In the genomic region with DNA sequence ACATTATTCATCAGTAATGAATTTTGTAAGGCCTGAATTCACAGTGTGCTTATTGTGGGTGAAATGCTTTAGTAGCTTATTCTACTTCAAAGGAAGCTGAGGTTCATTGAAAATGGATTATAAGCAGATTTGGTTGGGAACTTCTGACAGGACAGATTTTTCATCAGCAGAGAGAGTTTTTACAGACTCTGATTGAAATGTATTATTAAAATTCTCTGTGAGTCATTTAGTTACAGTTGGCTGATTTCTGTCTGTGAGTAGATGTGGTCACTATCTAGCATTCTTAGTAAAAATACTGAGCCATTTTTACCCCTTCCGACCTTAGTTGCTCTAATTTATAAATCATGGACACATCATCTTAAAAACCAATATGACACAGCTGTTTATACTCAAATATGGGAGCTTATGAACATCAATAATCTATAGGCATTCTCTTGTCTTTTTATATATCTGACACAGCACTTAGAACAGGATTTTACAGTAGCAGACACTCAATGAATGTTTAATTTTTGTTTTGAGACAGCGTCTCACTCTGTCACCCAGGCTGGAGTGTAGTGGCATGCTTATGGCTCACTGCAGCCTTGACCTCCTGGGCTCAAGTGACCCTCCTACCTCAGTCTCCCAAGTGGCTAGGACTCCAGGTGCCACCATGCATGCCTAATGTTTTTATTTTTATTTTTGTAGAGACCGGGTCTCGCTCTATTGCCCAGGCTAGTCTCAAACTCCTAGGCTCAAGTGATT, we compare ENCODE assay signal across 21 cellular contexts.
DNase-seq lines count a peak whose midpoint lies in the region; ATAC-seq and TF ChIP-seq lines count a peak whose summit lies in the region.
"Had no signal": no experiment of that assay in that cellular context is flagged by ENCODE, and none has a peak within 500 bp of the region (broad histone marks: within the 10 kb centered on the region; RNA-seq: fewer than 3 reads in every experiment).

No MANE protein-coding gene starts in this region.

- POLR2A ChIA-PET in PC-3 (lab: Charles Lee; ENCODE audit: unreplicated experiment), result no interaction called here

- no TSS peak for BruUV-seq in PC-3 (replicated peaks; lab: Mats Ljungman, UMichigan)

- peak overlapping the region in 8 of 11 experiments; percentile 1 to 49 (median 40); a peak in 12 of 22 replicates for H3K27ac ChIP-seq in BLaER1 treated with 17β-estradiol and CSF1 and Interleukin-3, amounts not matched to agents 10 nM and 100 nM
- no peak overlapping the region; the same call in 1 of the 2 replicates for H3K27ac ChIP-seq in PC-3 (ENCODE audit: low read length)
- H3K27ac ChIP-seq in epithelial cell of prostate, result peak overlapping the region; percentile 19
- H3K27ac ChIP-seq: psoas muscle, vagina had no signal

- H3F3A ChIP-seq in PC-3 (ENCODE audit: low read length, unreplicated experiment), result no peaks in the 10 kb centered on the region

- no peaks in the 10 kb centered on the region for H4K20me1 ChIP-seq in BLaER1 treated with 17β-estradiol and CSF1 and Interleukin-3, amounts not matched to agents 10 nM and 100 nM
- no peaks in the 10 kb centered on the region for H4K20me1 ChIP-seq in PC-3 (ENCODE audit: low read length)

- H3K79me2 ChIP-seq in PC-3 (ENCODE audit: low read length), result no peaks in the 10 kb centered on the region

- CTCF ChIA-PET in PC-3 (lab: Charles Lee), result no interaction called here

- H3K4me1 ChIP-seq in BLaER1 treated with 17β-estradiol and CSF1 and Interleukin-3, amounts not matched to agents 10 nM and 100 nM, result peaks cover 15 to 38% (median 24%) of the 10 kb centered on the region in 10 experiments
- peaks cover 33% of the 10 kb centered on the region for H3K4me1 ChIP-seq in PC-3 (ENCODE audit: insufficient read depth, low read length)
- H3K4me1 ChIP-seq: HAP-1 had no signal

- no peak overlapping the region for H2AFZ ChIP-seq in PC-3 (ENCODE audit: low read length)

- no peak for TF ChIP-seq CTCF in PC-3 (conservative IDR thresholded peaks at IDR 0.05; ENCODE audit: low read depth, low read length)

- intact Hi-C loops in PC-3 (cut with micrococcal nuclease), result loop anchor here (2.0 to 5.0 kb wide), 2 partner anchors 43 to 175 kb away; no protein-coding TSS in a partner anchor

- no peak overlapping the region for H3K4me3 ChIP-seq in BLaER1 treated with 17β-estradiol and CSF1 and Interleukin-3, amounts not matched to agents 10 nM and 100 nM
- H3K4me3 ChIP-seq in PC-3 (ENCODE audit: low read length), result no peak overlapping the region
- H3K4me3 ChIP-seq: HAP-1, psoas muscle, vagina had no signal

- H3K36me3 ChIP-seq in BLaER1 treated with 17β-estradiol and CSF1 and Interleukin-3, amounts not matched to agents 10 nM and 100 nM, result peaks cover 0 to 33% (median 5%) of the 10 kb centered on the region in 11 experiments; a peak in 9 of 22 replicates
- no peaks in the 10 kb centered on the region for H3K36me3 ChIP-seq in PC-3 (ENCODE audit: low read depth, low read length)
- H3K36me3 ChIP-seq: HAP-1, vagina had no signal

- H3K4me2 ChIP-seq in BLaER1 treated with 17β-estradiol and CSF1 and Interleukin-3, amounts not matched to agents 10 nM and 100 nM, result peak overlapping the region; percentile 6 to 77 (median 58); a peak in 21 of 22 replicates
- H3K4me2 ChIP-seq in PC-3 (ENCODE audit: low read length), result no peak overlapping the region

- peaks cover 7 to 15% (median 9%) of the 10 kb centered on the region in 11 experiments; a peak in 16 of 22 replicates for H3K9me3 ChIP-seq in BLaER1 treated with 17β-estradiol and CSF1 and Interleukin-3, amounts not matched to agents 10 nM and 100 nM (replicated peaks in 1 of 11)
- no peaks in the 10 kb centered on the region for H3K9me3 ChIP-seq in PC-3 (ENCODE audit: low read length)
- H3K9me3 ChIP-seq: HAP-1, psoas muscle, vagina had no signal

- ATAC-seq in PC-3 (no peak), HG02798 (IDR thresholded peaks at IDR 0.05; ENCODE audit: poor library complexity, unreplicated experiment) (no peak), GM21381 (IDR thresholded peaks at IDR 0.05; ENCODE audit: unreplicated experiment) (no peak), GM19452 (IDR thresholded peaks at IDR 0.05; ENCODE audit: unreplicated experiment) (no peak)
- ATAC-seq: esophagus mucosa, HepG2, left lobe of liver, psoas muscle had no signal

- peak overlapping the region in 1 of 11 experiments; percentile 34; a peak in 3 of 22 replicates for H3K9ac ChIP-seq in BLaER1 treated with 17β-estradiol and CSF1 and Interleukin-3, amounts not matched to agents 10 nM and 100 nM
- no peak overlapping the region for H3K9ac ChIP-seq in PC-3 (ENCODE audit: low read length)

- DNase-seq in PC-3 (peak; percentile 42), epithelial cell of prostate (ENCODE audit: low read depth, low spot score) (no peak), renal cortical epithelial cell (ENCODE audit: low read depth) (peak; percentile 73), NCI-H1694 (lab: John Stamatoyannopoulos, UW) (no peak)
- DNase-seq: activated B cell treated with CpG ODN at 0.5 μM for 24 hours; activated CD8-positive, alpha-beta memory T cell treated with anti-CD3 and anti-CD28 coated beads for 24 hours; activated effector memory CD4-positive, alpha-beta T cell treated with anti-CD3 and anti-CD28 coated beads, Interleukin-2, amount 50 U/mL, for 16 hours; aorta; naive B cell; psoas muscle; RPMI8226; stimulated activated CD4-positive, alpha-beta T cell treated with anti-CD3 and anti-CD28 coated beads, Interleukin-15, amount 100 ng/mL, for 24 hours had no signal

- no peaks in the 10 kb centered on the region for H3K27me3 ChIP-seq in BLaER1 treated with 17β-estradiol and CSF1 and Interleukin-3, amounts not matched to agents 10 nM and 100 nM
- no peaks in the 10 kb centered on the region for H3K27me3 ChIP-seq in PC-3 (ENCODE audit: low read length)
- H3K27me3 ChIP-seq: vagina had no signal

- H3K9me2 ChIP-seq in PC-3 (replicated peaks; ENCODE audit: low read length), result no peaks in the 10 kb centered on the region

Comparison
In these comparisons a context has a peak if more than half of its experiments do, and no peak if none do; other contexts are left out.
1. DNase-seq: peak in PC-3 (single experiment) and renal cortical epithelial cell (single experiment); none in epithelial cell of prostate (single experiment) and NCI-H1694 (single experiment).